In the genomic region with DNA sequence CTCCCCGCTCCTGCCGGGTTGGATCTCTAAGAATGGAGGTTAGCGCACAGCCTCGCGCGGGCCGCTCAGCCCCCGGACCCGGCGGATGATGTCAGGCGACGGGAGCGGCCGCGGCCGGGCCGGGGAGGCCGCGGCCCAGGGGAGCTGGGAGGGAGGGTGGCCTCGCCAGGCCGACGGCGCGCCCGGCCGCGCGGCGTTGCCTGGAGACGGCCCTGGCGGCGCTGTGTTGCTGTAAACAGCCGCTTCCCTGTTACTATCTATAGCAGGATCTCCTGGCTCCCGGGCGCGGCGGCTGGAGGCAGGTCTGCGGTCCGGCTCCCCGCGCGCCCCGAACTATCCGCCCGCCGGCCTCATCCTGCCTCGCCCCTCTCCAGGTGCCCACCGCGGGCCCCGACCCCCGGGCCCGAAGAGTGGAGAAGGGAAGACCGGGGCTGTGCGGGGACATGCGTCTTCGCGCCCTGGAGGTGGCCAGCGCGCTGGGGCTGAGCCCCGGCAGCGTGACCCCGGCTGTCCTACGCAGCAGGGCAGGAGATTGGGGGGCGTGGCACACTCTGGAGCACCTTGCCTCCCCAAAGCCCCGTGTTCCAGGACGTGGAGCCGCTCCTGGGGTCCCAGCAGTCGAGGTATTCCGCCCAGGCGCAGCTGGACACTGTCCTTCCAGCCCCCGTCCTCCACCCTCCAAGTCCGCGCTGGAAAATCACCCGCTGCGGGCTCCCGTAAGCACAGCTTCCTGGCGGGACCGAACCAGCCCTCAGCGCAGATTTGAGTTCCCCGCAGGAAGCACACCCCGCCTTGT, we compare ENCODE assay signal across 8 cellular contexts. TPM values are rescaled to one million over a fixed set of nuclear protein-coding genes. Genes with fewer than 3 reads are reported as not detected.
A peak's percentile ranks its signal among the peaks of the same experiment; 100 is the strongest.
DNase-seq lines count a peak whose midpoint lies in the region; ATAC-seq and TF ChIP-seq lines count a peak whose summit lies in the region.

No MANE protein-coding gene starts in this region.

- H3K27ac ChIP-seq in GM23338 (ENCODE audit: low read depth) (no peak overlapping the region), left lung (peak overlapping the region; percentile 99 to 100)

- H3K4me1 ChIP-seq in GM23338 (ENCODE audit: insufficient read depth) (peaks cover 19% of the 10 kb centered on the region), left lung (peaks cover 23 to 70% of the 10 kb centered on the region in 2 donors)

- H3K27me3 ChIP-seq in GM23338 (ENCODE audit: insufficient read depth) (peaks cover 41% of the 10 kb centered on the region), left lung (no peaks in the 10 kb centered on the region)

- ATAC-seq in GM23338 (peak; percentile 41), left lung (peak; percentile 65), HG03442 (IDR thresholded peaks at IDR 0.05; ENCODE audit: unreplicated experiment) (no peak)

- H3K9me3 Mint-ChIP-seq in GM23338, result no peaks in the 10 kb centered on the region; the same call in 2 of the 3 replicates

- H3K4me3 Mint-ChIP-seq in GM23338, result peak overlapping the region; percentile 92

- H3K4me1 Mint-ChIP-seq in GM23338, result peaks cover 28% of the 10 kb centered on the region

- intact Hi-C loops in left lung (cut with DNase I), result no loop called here

- H4K20me1 ChIP-seq in GM23338 (replicated peaks; ENCODE audit: insufficient read depth), result 0 out of 2 replicates have a peak, but pooled peaks cover 7% of the 10 kb centered on the region

- DNase-seq in AML-193 (lab: John Stamatoyannopoulos, UW) (peak; percentile 70 to 71), GM23338 (ENCODE audit: low spot score) (peak; percentile 86), NCI-H2227 treated with DMSO at 0.1 percent for 48 hours (lab: John Stamatoyannopoulos, UW) (peak; percentile 57), ecto neural progenitor cell (ENCODE audit: low spot score) (peak; percentile 87), left lung (peak; percentile 93 to 98)
- DNase-seq in activated CD4-positive, alpha-beta T cell treated with anti-CD3 and anti-CD28 coated beads for 48 hours, result peak; percentile 40
- DNase-seq in stimulated activated CD8-positive, alpha-beta memory T cell treated with anti-CD3 and anti-CD28 coated beads, Interleukin-15, amount 100 ng/mL, for 48 hours (ENCODE audit: low read depth in 2 of 2), result peak; percentile 28 to 40

- no peaks in the 10 kb centered on the region for H3K9me2 ChIP-seq in GM23338 (ENCODE audit: insufficient read depth)

- peaks cover 16% of the 10 kb centered on the region for H3K79me2 ChIP-seq in GM23338 (replicated peaks; ENCODE audit: insufficient read depth)

- peaks cover 48% of the 10 kb centered on the region for H3K27me3 Mint-ChIP-seq in GM23338 (ENCODE audit: insufficient read depth, low read depth, poor library complexity)

- H3K36me3 ChIP-seq in GM23338 (ENCODE audit: insufficient read depth) (0 out of 2 replicates have a peak, but pooled peaks cover 12% of the 10 kb centered on the region), left lung (peaks cover 0 to 28% of the 10 kb centered on the region in 2 donors)

- H3K4me3 ChIP-seq in GM23338 (peak overlapping the region; percentile 99), left lung (peak overlapping the region; percentile 61 to 87)

- peak overlapping the region; percentile 44 for H2AFZ ChIP-seq in GM23338

- peak overlapping the region; percentile 100 for H3K27ac Mint-ChIP-seq in GM23338

- peaks cover 39% of the 10 kb centered on the region for H3F3A ChIP-seq in GM23338 (replicated peaks; ENCODE audit: low read depth)

- no peaks in the 10 kb centered on the region for H3K9me3 ChIP-seq in left lung

- H3K36me3 Mint-ChIP-seq in GM23338 (ENCODE audit: low read depth), result peaks cover 25% of the 10 kb centered on the region

- TF ChIP-seq CTCF in GM23338 (conservative IDR thresholded peaks at IDR 0.05; ENCODE audit: low read depth in 2 of 2) (0 out of 4 replicates have a peak, but pooled peaks of 1 of the 2 experiments have one; percentile 5), left lung (IDR thresholded peaks at IDR 0.05) (no peak)

- peak overlapping the region; percentile 97 for H3K4me2 ChIP-seq in GM23338

TF ChIP-seq in GM23338, 12 proteins besides CTCF, POLR2A, EP300 and RAD21 (continues in another document):
- TF ChIP-seq REST (IDR thresholded peaks at IDR 0.05; ENCODE audit: unreplicated experiment), result no peak
- TF ChIP-seq EZH2 (IDR thresholded peaks at IDR 0.05; ENCODE audit: low read depth, unreplicated experiment), result no peak
- TF ChIP-seq JUNB (IDR thresholded peaks at IDR 0.05; ENCODE audit: unreplicated experiment), result no peak
- TF ChIP-seq STAT1 (IDR thresholded peaks at IDR 0.05; ENCODE audit: unreplicated experiment), result no peak
- no peak for TF ChIP-seq POLR2AphosphoS5 (IDR thresholded peaks at IDR 0.05; ENCODE audit: low read depth)
- TF ChIP-seq ZNF114 (CRISPR knock-in tag; IDR thresholded peaks at IDR 0.05), result no peak
- no peak for TF ChIP-seq CREB1 (CRISPR knock-in tag; IDR thresholded peaks at IDR 0.05; ENCODE audit: low read depth)
- no peak for TF ChIP-seq NANOG (IDR thresholded peaks at IDR 0.05; ENCODE audit: borderline replicate concordance)

RNA-seq across cellular contexts. Expression of gene FOS, which starts 1.4 kb away (rescaled TPM):
- total RNA-seq in GM23338 (2014; rRNA removed; shearing (Covaris generic)), result 39.7 and 47.3 TPM in 2 replicates
- 48.6 and 54.8 TPM in 2 replicates for polyA plus RNA-seq in GM23338 (2016; fragmentation: Nextera tagmentation; extraction: Ambion mirVana)
- 100 to 1,000 TPM in 1 of 2 donors, 10 to 100 TPM in 1; 92.2 to 264 TPM for total RNA-seq in left lung

Comparison
In these comparisons a context has a peak if more than half of its experiments do, and no peak if none do; other contexts are left out.
1. DNase-seq: peak in every context shown above with its lines; median percentile 96 in left lung; 87 in ecto neural progenitor cell; 86 in GM23338; 70 in AML-193; 57 in NCI-H2227 treated with DMSO at 0.1 percent for 48 hours; 40 in activated CD4-positive, alpha-beta T cell treated with anti-CD3 and anti-CD28 coated beads for 48 hours; 34 in stimulated activated CD8-positive, alpha-beta memory T cell treated with anti-CD3 and anti-CD28 coated beads, Interleukin-15, amount 100 ng/mL, for 48 hours.